2 cellular contexts compared by ENCODE assay signal in genomic region chr19:1533510-1534150, GRCh38.
TF ChIP-seq lines count a peak whose summit lies in the region.

No MANE protein-coding gene starts in this region.

TF ChIP-seq in Ishikawa, 13 proteins besides CTCF, POLR2A, EP300 and RAD21:
- TF ChIP-seq USF1 (IDR thresholded peaks at IDR 0.05) (peak; percentile 39), MAX (IDR thresholded peaks at IDR 0.05) (no peak), CEBPB (IDR thresholded peaks at IDR 0.05) (no peak), NFIC (IDR thresholded peaks at IDR 0.05) (no peak), TEAD4 (IDR thresholded peaks at IDR 0.05) (no peak), ZBTB7A (IDR thresholded peaks at IDR 0.05; ENCODE audit: low read depth) (no peak), YY1 (IDR thresholded peaks at IDR 0.05; ENCODE audit: low read depth) (no peak), TCF12 (IDR thresholded peaks at IDR 0.05; ENCODE audit: low read depth) (no peak)

TF ChIP-seq in K562, 482 proteins besides CTCF, POLR2A, EP300 and RAD21:
- TF ChIP-seq DMBX1 (CRISPR knock-in tag; IDR thresholded peaks at IDR 0.05; ENCODE audit: borderline replicate concordance): no peak
- TF ChIP-seq, protein P1, sequence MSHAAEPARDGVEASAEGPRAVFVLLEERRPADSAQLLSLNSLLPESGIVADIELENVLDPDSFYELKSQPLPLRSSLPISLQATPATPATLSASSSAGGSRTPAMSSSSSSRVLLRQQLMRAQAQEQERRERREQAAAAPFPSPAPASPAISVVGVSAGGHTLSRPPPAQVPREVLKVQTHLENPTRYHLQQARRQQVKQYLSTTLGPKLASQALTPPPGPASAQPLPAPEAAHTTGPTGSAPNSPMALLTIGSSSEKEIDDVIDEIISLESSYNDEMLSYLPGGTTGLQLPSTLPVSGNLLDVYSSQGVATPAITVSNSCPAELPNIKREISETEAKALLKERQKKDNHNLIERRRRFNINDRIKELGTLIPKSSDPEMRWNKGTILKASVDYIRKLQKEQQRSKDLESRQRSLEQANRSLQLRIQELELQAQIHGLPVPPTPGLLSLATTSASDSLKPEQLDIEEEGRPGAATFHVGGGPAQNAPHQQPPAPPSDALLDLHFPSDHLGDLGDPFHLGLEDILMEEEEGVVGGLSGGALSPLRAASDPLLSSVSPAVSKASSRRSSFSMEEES (CRISPR knock-in tag; IDR thresholded peaks at IDR 0.05): peak; percentile 30; the same call in 1 of the 2 replicates
- TF ChIP-seq, protein P2, sequence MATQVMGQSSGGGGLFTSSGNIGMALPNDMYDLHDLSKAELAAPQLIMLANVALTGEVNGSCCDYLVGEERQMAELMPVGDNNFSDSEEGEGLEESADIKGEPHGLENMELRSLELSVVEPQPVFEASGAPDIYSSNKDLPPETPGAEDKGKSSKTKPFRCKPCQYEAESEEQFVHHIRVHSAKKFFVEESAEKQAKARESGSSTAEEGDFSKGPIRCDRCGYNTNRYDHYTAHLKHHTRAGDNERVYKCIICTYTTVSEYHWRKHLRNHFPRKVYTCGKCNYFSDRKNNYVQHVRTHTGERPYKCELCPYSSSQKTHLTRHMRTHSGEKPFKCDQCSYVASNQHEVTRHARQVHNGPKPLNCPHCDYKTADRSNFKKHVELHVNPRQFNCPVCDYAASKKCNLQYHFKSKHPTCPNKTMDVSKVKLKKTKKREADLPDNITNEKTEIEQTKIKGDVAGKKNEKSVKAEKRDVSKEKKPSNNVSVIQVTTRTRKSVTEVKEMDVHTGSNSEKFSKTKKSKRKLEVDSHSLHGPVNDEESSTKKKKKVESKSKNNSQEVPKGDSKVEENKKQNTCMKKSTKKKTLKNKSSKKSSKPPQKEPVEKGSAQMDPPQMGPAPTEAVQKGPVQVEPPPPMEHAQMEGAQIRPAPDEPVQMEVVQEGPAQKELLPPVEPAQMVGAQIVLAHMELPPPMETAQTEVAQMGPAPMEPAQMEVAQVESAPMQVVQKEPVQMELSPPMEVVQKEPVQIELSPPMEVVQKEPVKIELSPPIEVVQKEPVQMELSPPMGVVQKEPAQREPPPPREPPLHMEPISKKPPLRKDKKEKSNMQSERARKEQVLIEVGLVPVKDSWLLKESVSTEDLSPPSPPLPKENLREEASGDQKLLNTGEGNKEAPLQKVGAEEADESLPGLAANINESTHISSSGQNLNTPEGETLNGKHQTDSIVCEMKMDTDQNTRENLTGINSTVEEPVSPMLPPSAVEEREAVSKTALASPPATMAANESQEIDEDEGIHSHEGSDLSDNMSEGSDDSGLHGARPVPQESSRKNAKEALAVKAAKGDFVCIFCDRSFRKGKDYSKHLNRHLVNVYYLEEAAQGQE (CRISPR knock-in tag; IDR thresholded peaks at IDR 0.05; ENCODE audit: low read depth): no peak
- no peak for TF ChIP-seq HNRNPLL (IDR thresholded peaks at IDR 0.05; ENCODE audit: low read depth, low read length, poor library complexity, severe bottlenecking)
- TF ChIP-seq HES1 (IDR thresholded peaks at IDR 0.05; ENCODE audit: low read depth): no peak
- no peak for TF ChIP-seq CBX8 (IDR thresholded peaks at IDR 0.05; ENCODE audit: borderline replicate concordance, extremely low read depth, low read depth, low read length, poor library complexity, severe bottlenecking)
- peak; percentile 57 for TF ChIP-seq USF2 (CRISPR knock-in tag; IDR thresholded peaks at IDR 0.05)
- TF ChIP-seq PTBP1 (IDR thresholded peaks at IDR 0.05; ENCODE audit: low read depth, low read length): no peak
